ENCODE assay signal across 11 cellular contexts in the genomic region with DNA sequence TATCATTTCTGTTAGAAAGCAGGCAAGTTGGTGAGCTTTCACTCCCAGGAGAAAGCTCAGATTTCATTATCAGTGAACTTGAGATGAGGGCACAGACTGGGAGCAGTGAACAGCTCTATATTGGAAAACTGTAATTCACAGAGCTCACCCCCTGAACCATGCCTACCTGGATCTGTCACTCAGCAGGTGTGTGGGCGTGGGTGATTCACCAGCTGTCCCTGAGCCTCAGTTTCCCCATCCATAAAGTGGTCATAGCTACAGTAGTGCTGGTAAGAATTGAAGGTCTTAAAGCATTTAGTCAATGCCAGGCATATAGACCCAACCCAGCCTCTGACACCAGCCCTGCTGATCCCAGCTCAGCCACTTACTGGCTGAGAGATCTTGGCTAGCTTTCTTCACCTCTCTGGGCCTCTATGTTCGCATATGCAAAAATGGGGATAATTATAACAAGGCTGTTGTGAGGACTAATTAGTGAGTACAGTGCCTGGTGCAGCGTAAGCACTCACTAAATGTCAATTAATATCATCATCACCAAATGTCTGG. TPM values are rescaled to one million over a fixed set of nuclear protein-coding genes. Genes with fewer than 3 reads are reported as not detected.
DNase-seq lines count a peak whose midpoint lies in the region; ATAC-seq and TF ChIP-seq lines count a peak whose summit lies in the region.
"Had no signal": no experiment of that assay in that cellular context is flagged by ENCODE, and none has a peak within 500 bp of the region (broad histone marks: within the 10 kb centered on the region; RNA-seq: fewer than 3 reads in every experiment).

No MANE protein-coding gene starts in this region.

- H3K36me3 Mint-ChIP-seq in central memory CD8-positive, alpha-beta T cell (ENCODE audit: insufficient read depth) = no peaks in the 10 kb centered on the region
- H3K36me3 Mint-ChIP-seq in osteocyte (ENCODE audit: unreplicated experiment) = no peaks in the 10 kb centered on the region
- H3K36me3 Mint-ChIP-seq: activated naive CD8-positive, alpha-beta T cell; stimulated activated effector memory CD8-positive, alpha-beta T cell treated with anti-CD3 and anti-CD28 coated beads, Interleukin-12 subunit alpha, Interleukin-12 subunit beta, amount 100 ng/mL, for 72 hours had no signal

- ATAC-seq in GM18511 (IDR thresholded peaks at IDR 0.05; ENCODE audit: unreplicated experiment) (peak; percentile 30), HG03159 (IDR thresholded peaks at IDR 0.05; ENCODE audit: unreplicated experiment) (peak; percentile 9), HG02763 (IDR thresholded peaks at IDR 0.05; ENCODE audit: unreplicated experiment) (no peak)
- peak; percentile 13 for ATAC-seq in central memory CD8-positive, alpha-beta T cell (replicated peaks; ENCODE audit: extremely low read depth, poor library complexity, severe bottlenecking)

- H3K9me3 Mint-ChIP-seq in central memory CD8-positive, alpha-beta T cell = no peaks in the 10 kb centered on the region
- no peaks in the 10 kb centered on the region for H3K9me3 Mint-ChIP-seq in osteocyte (ENCODE audit: unreplicated experiment)
- H3K9me3 Mint-ChIP-seq: stimulated activated effector memory CD8-positive, alpha-beta T cell treated with anti-CD3 and anti-CD28 coated beads, Interleukin-12 subunit alpha, Interleukin-12 subunit beta, amount 100 ng/mL, for 72 hours had no signal

- H3K27me3 Mint-ChIP-seq in central memory CD8-positive, alpha-beta T cell = peaks cover 48% of the 10 kb centered on the region
- H3K27me3 Mint-ChIP-seq in osteocyte (ENCODE audit: unreplicated experiment) = no peaks in the 10 kb centered on the region

- H3K27ac Mint-ChIP-seq in central memory CD8-positive, alpha-beta T cell (ENCODE audit: low read depth) = no peak overlapping the region
- H3K27ac Mint-ChIP-seq in osteocyte (ENCODE audit: unreplicated experiment) = no peak overlapping the region
- H3K27ac Mint-ChIP-seq: activated naive CD8-positive, alpha-beta T cell; stimulated activated effector memory CD8-positive, alpha-beta T cell treated with anti-CD3 and anti-CD28 coated beads, Interleukin-12 subunit alpha, Interleukin-12 subunit beta, amount 100 ng/mL, for 72 hours had no signal

- DNase-seq in central memory CD8-positive, alpha-beta T cell (ENCODE audit: low spot score in 2 of 2) = no peak
- DNase-seq in osteocyte (ENCODE audit: extremely low spot score, unreplicated experiment) (peak; percentile 15), DMS114 treated with DMSO at 0.1 percent for 48 hours (lab: John Stamatoyannopoulos, UW; ENCODE audit: unreplicated experiment) (no peak), amygdala (lab: John Stamatoyannopoulos, UW) (no peak)
- DNase-seq in effector CD4-positive, alpha-beta T cell = no peak

- H3K4me1 Mint-ChIP-seq in central memory CD8-positive, alpha-beta T cell = peaks cover 6% of the 10 kb centered on the region
- H3K4me1 Mint-ChIP-seq in osteocyte (ENCODE audit: unreplicated experiment) = peaks cover 6% of the 10 kb centered on the region
- H3K4me1 Mint-ChIP-seq: stimulated activated effector memory CD8-positive, alpha-beta T cell treated with anti-CD3 and anti-CD28 coated beads, Interleukin-12 subunit alpha, Interleukin-12 subunit beta, amount 100 ng/mL, for 72 hours had no signal

- TF ChIP-seq CTCF in osteocyte (IDR thresholded peaks at IDR 0.05) = no peak

- H3K4me3 Mint-ChIP-seq in central memory CD8-positive, alpha-beta T cell = no peak overlapping the region
- no peak overlapping the region for H3K4me3 Mint-ChIP-seq in osteocyte (ENCODE audit: unreplicated experiment)
- H3K4me3 Mint-ChIP-seq: activated naive CD8-positive, alpha-beta T cell; stimulated activated effector memory CD8-positive, alpha-beta T cell treated with anti-CD3 and anti-CD28 coated beads, Interleukin-12 subunit alpha, Interleukin-12 subunit beta, amount 100 ng/mL, for 72 hours had no signal

RNA-seq across cellular contexts. Expression of gene CHST1, which starts 10.6 kb away (rescaled TPM):
- total RNA-seq in osteocyte = 0.16 and 0.67 TPM in 2 replicates
- total RNA-seq: mononuclear cell had no signal
